ENCODE assay signal across 19 cellular contexts in the genomic region with DNA sequence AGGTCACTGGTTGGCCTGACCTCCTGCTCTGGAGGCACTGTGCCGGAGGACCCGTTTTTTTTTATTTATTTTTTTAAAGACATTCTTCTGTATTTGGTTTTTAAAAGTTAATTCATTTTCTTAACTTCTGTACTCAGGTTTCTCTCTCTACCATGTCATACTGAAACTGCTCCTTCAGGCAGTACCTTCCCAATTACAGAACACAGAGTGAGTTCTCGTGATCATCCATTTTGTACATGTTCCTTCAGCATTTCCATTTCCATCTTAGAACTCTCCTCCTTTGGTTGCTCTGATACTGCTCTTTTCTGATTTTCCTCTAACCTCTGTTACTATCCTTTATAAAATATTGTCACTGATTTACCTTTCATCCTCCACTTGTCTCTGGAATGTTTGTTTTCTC. TPM values are rescaled to one million over a fixed set of nuclear protein-coding genes. Genes with fewer than 3 reads are reported as not detected.
A peak's percentile ranks its signal among the peaks of the same experiment; 100 is the strongest.
DNase-seq lines count a peak whose midpoint lies in the region; ATAC-seq and TF ChIP-seq lines count a peak whose summit lies in the region.
"Had no signal": no experiment of that assay in that cellular context is flagged by ENCODE, and none has a peak within 500 bp of the region (broad histone marks: within the 10 kb centered on the region; RNA-seq: fewer than 3 reads in every experiment).

No MANE protein-coding gene starts in this region.

- ATAC-seq in GM21619 (IDR thresholded peaks at IDR 0.05; ENCODE audit: unreplicated experiment): peak; percentile 45
- ATAC-seq in activated T-helper 17 cell treated with anti-CD3 and anti-CD28 coated beads, Interleukin-2, amount 50 U/mL, for 72 hours (replicated peaks): no peak
- ATAC-seq: left lung, mucosa of descending colon had no signal

- H3K36me3 Mint-ChIP-seq in activated T-helper 17 cell treated with anti-CD3 and anti-CD28 coated beads, Interleukin-2, amount 50 U/mL, for 72 hours (ENCODE audit: low read depth): peaks cover 55% of the 10 kb centered on the region
- H3K36me3 Mint-ChIP-seq in progenitor cell of endocrine pancreas (ENCODE audit: insufficient read depth): peaks cover 17% of the 10 kb centered on the region

- DNase-seq in activated CD8-positive, alpha-beta memory T cell treated with anti-CD3 and anti-CD28 coated beads, Interleukin-2, amount 50 U/mL, for 48 hours: peak; percentile 6
- no peak for DNase-seq in activated CD8-positive, alpha-beta memory T cell treated with anti-CD3 and anti-CD28 coated beads for 24 hours
- no peak for DNase-seq in progenitor cell of endocrine pancreas (ENCODE audit: low spot score, unreplicated experiment)
- no peak for DNase-seq in NK-92 (lab: John Stamatoyannopoulos, UW; ENCODE audit: unreplicated experiment)
- DNase-seq in caudate nucleus (lab: John Stamatoyannopoulos, UW): no peak
- DNase-seq in NCI-H1105 treated with DMSO at 0.1 percent for 48 hours (lab: John Stamatoyannopoulos, UW): no peak
- DNase-seq: activated CD4-positive, alpha-beta T cell treated with anti-CD3 and anti-CD28 coated beads for 48 hours; activated T-cell treated with anti-CD3 and anti-CD28 coated beads, Interleukin-2, amount 50 U/mL, for 1 hour; DMS53; KG1; left lung; mucosa of descending colon; MV-4-11; NCI-H1930; NCI-H446 treated with DMSO at 0.1 percent for 48 hours; thyroid gland had no signal

- peaks cover 25% of the 10 kb centered on the region for H3K4me1 Mint-ChIP-seq in activated T-helper 17 cell treated with anti-CD3 and anti-CD28 coated beads, Interleukin-2, amount 50 U/mL, for 72 hours
- peaks cover 16% of the 10 kb centered on the region for H3K4me1 Mint-ChIP-seq in progenitor cell of endocrine pancreas (ENCODE audit: low read depth)

- no peaks in the 10 kb centered on the region for H3K27me3 Mint-ChIP-seq in activated T-helper 17 cell treated with anti-CD3 and anti-CD28 coated beads, Interleukin-2, amount 50 U/mL, for 72 hours
- no peaks in the 10 kb centered on the region for H3K27me3 Mint-ChIP-seq in progenitor cell of endocrine pancreas

- peak overlapping the region; percentile 62 for H3K27ac Mint-ChIP-seq in activated T-helper 17 cell treated with anti-CD3 and anti-CD28 coated beads, Interleukin-2, amount 50 U/mL, for 72 hours
- H3K27ac Mint-ChIP-seq in progenitor cell of endocrine pancreas: peak overlapping the region; percentile 61

- peak overlapping the region; percentile 11 for H3K4me3 Mint-ChIP-seq in activated T-helper 17 cell treated with anti-CD3 and anti-CD28 coated beads, Interleukin-2, amount 50 U/mL, for 72 hours
- no peak overlapping the region for H3K4me3 Mint-ChIP-seq in progenitor cell of endocrine pancreas (ENCODE audit: low read depth)

- H3K27ac ChIP-seq in caudate nucleus (ENCODE audit: low read depth, low read length): no peak overlapping the region
- H3K27ac ChIP-seq: C4-2B, left lung, thyroid gland had no signal

- no peak for TF ChIP-seq CTCF in progenitor cell of endocrine pancreas (IDR thresholded peaks at IDR 0.05; ENCODE audit: unreplicated experiment)

- no peaks in the 10 kb centered on the region for H3K9me3 Mint-ChIP-seq in activated T-helper 17 cell treated with anti-CD3 and anti-CD28 coated beads, Interleukin-2, amount 50 U/mL, for 72 hours
- H3K9me3 Mint-ChIP-seq in progenitor cell of endocrine pancreas (ENCODE audit: low read depth): peaks cover 8% of the 10 kb centered on the region

RNA-seq across cellular contexts. Expression of a gene that starts 17.9 kb away (rescaled TPM):
- 10 to 100 TPM; 52.5 to 90.0 TPM for total RNA-seq in activated T-helper 17 cell treated with anti-CD3 and anti-CD28 coated beads, Interleukin-2, amount 50 U/mL, for 72 hours
- 105 and 110 TPM in 2 replicates for total RNA-seq in progenitor cell of endocrine pancreas
